Comparison of ENCODE assay signal across 10 cellular contexts in genomic region chr7:14322724-14323123, GRCh38.
"Had no signal": no experiment of that assay in that cellular context is flagged by ENCODE, and none has a peak within 500 bp of the region (broad histone marks: within the 10 kb centered on the region; RNA-seq: fewer than 3 reads in every experiment).

No MANE protein-coding gene starts in this region.

- H2AFZ ChIP-seq: GM23248, GM23338 had no signal

- FAIRE-seq: H1 had no signal

- H3K36me3 ChIP-seq: HAP-1 had no signal

- ATAC-seq: GM23338, HCT116 had no signal

- H3K27ac ChIP-seq: GM23248 had no signal

- DNase-seq: GM23248, GOT3, H7, H9, HCEC 1CT, HFFc6 had no signal

- H3K4me3 Mint-ChIP-seq: GM23338, H9, HFFc6 had no signal

- H3K4me2 ChIP-seq: GM23338 had no signal

- H3K4me1 ChIP-seq: HAP-1 had no signal

- H3K9me3 Mint-ChIP-seq: GM23338 had no signal

- H3K9me3 ChIP-seq: HAP-1 had no signal

- H3K27ac Mint-ChIP-seq: GM23338, H9, HFFc6 had no signal

- H3K4me1 Mint-ChIP-seq: GM23338 had no signal

- H3K4me3 ChIP-seq: GM23248, GM23338, HAP-1 had no signal

- H3K9ac ChIP-seq: GM23248 had no signal
